9 cellular contexts compared by ENCODE assay signal in genomic region chr9:113463418-113464285, GRCh38. TPM values are rescaled to one million over a fixed set of nuclear protein-coding genes. Genes with fewer than 3 reads are reported as not detected.
A peak's percentile ranks its signal among the peaks of the same experiment; 100 is the strongest.
DNase-seq lines count a peak whose midpoint lies in the region; ATAC-seq, FAIRE-seq and TF ChIP-seq lines count a peak whose summit lies in the region.
"Had no signal": no experiment of that assay in that cellular context is flagged by ENCODE, and none has a peak within 500 bp of the region (broad histone marks: within the 10 kb centered on the region; RNA-seq: fewer than 3 reads in every experiment).

TSS of gene RGS3 (plus strand) at chr9:113463727. CDS start at chr9:113463803, 76 bp downstream.

- TF ChIP-seq CTCF in C4-2B (conservative IDR thresholded peaks at IDR 0.05) (peak; percentile 11; the same call in 1 of the 2 replicates), VCaP (conservative IDR thresholded peaks at IDR 0.05) (no peak), glutamatergic neuron (IDR thresholded peaks at IDR 0.05; ENCODE audit: partially characterized antibody, unreplicated experiment) (no peak), D721Med (IDR thresholded peaks at IDR 0.05; ENCODE audit: insufficient read depth, missing control alignments) (no peak)

- peaks cover 7% of the 10 kb centered on the region for H3K27me3 Mint-ChIP-seq in glutamatergic neuron (ENCODE audit: unreplicated experiment)
- H3K27me3 Mint-ChIP-seq: central memory CD8-positive, alpha-beta T cell had no signal

- peak within 1 kb of the TSS; percentile 79 for H3K14ac ChIP-seq in neuronal stem cell (ENCODE audit: low read length)

- peak within 1 kb of the TSS; percentile 81 for H3K9ac ChIP-seq in neuronal stem cell (ENCODE audit: low read depth, low read length, poor library complexity)

- H3K4me3 ChIP-seq in neuronal stem cell (ENCODE audit: low read length in 2 of 2): peak within 1 kb of the TSS in 1 of 2 donors; percentile 79

- peak within 1 kb of the TSS; percentile 77 for H2BK15ac ChIP-seq in neuronal stem cell (ENCODE audit: low read length)

- peak within 1 kb of the TSS; percentile 68 for H2AFZ ChIP-seq in neuronal stem cell (ENCODE audit: low read length)

- no peaks in the 10 kb centered on the region for H3K79me1 ChIP-seq in neuronal stem cell (ENCODE audit: low read depth, low read length)

- H3K9me3 Mint-ChIP-seq in glutamatergic neuron (ENCODE audit: unreplicated experiment): peaks cover 6% of the 10 kb centered on the region
- H3K9me3 Mint-ChIP-seq: central memory CD8-positive, alpha-beta T cell had no signal

- FAIRE-seq in D721Med (lab: Jason Lieb, UNC): no peak

- no peaks in the 10 kb centered on the region for H3K36me3 Mint-ChIP-seq in glutamatergic neuron (ENCODE audit: unreplicated experiment)

- H3K36me3 ChIP-seq in neuronal stem cell (replicated peaks in 1 of 2; ENCODE audit: control insufficient read depth in 2 of 2, insufficient read depth in 2 of 2, low read length in 2 of 2): no peaks in the 10 kb centered on the region

- no peak within 1 kb of the TSS for H3K4ac ChIP-seq in neuronal stem cell (ENCODE audit: low read length)

- H3K4me1 Mint-ChIP-seq in glutamatergic neuron (ENCODE audit: low read depth, unreplicated experiment): peaks cover 15% of the 10 kb centered on the region
- H3K4me1 Mint-ChIP-seq: central memory CD8-positive, alpha-beta T cell had no signal

- peak within 1 kb of the TSS; percentile 44 for H4K91ac ChIP-seq in neuronal stem cell (ENCODE audit: low read depth, low read length, poor library complexity)

- peak within 1 kb of the TSS; percentile 82 for H3K23ac ChIP-seq in neuronal stem cell (ENCODE audit: low read depth, low read length, poor library complexity)

- H4K8ac ChIP-seq in neuronal stem cell (ENCODE audit: low read depth, low read length): no peak within 1 kb of the TSS

- H2BK5ac ChIP-seq in neuronal stem cell (ENCODE audit: low read length): peak within 1 kb of the TSS; percentile 85

- H3K27ac ChIP-seq in C4-2B: peak within 1 kb of the TSS; percentile 98
- H3K27ac ChIP-seq in VCaP: peak within 1 kb of the TSS; percentile 91
- no peak within 1 kb of the TSS for H3K27ac ChIP-seq in neuronal stem cell (replicated peaks; ENCODE audit: low read length)

- H3K27ac Mint-ChIP-seq in glutamatergic neuron (ENCODE audit: unreplicated experiment): peak within 1 kb of the TSS; percentile 38

- peak within 1 kb of the TSS; percentile 93 for H2AK5ac ChIP-seq in neuronal stem cell (ENCODE audit: low read depth, low read length)

- H3K4me3 Mint-ChIP-seq in glutamatergic neuron (ENCODE audit: unreplicated experiment): peak within 1 kb of the TSS; percentile 70
- H3K4me3 Mint-ChIP-seq: central memory CD8-positive, alpha-beta T cell had no signal

- H3K18ac ChIP-seq in neuronal stem cell (ENCODE audit: low read length): peak within 1 kb of the TSS; percentile 95

- H3K27me3 ChIP-seq in neuronal stem cell (ENCODE audit: control insufficient read depth in 3 of 3, insufficient read depth in 3 of 3, low read depth in 1 of 3, low read length in 3 of 3): peaks cover 0 to 11% (median 0%) of the 10 kb centered on the region in 3 experiments

- H3K4me2 ChIP-seq in neuronal stem cell (ENCODE audit: insufficient read depth, low read length, poor library complexity, severe bottlenecking): peak within 1 kb of the TSS; percentile 97

- H3K4me1 ChIP-seq in neuronal stem cell (ENCODE audit: control insufficient read depth in 2 of 2, insufficient read depth in 1 of 2, low read depth in 1 of 2, low read length in 2 of 2): peaks cover 1 to 14% of the 10 kb centered on the region in 2 donors

- peak within 1 kb of the TSS; percentile 95 for H2BK12ac ChIP-seq in neuronal stem cell (ENCODE audit: low read length)

- H2BK120ac ChIP-seq in neuronal stem cell (ENCODE audit: low read depth, low read length): no peak within 1 kb of the TSS

- DNase-seq in NCI-H1048 (lab: John Stamatoyannopoulos, UW) (peak; percentile 68), glutamatergic neuron (peak; percentile 46), neuronal stem cell (ENCODE audit: low spot score) (peak; percentile 72), superior temporal gyrus (ENCODE audit: extremely low spot score) (no peak), D721Med (ENCODE audit: insufficient read length, low spot score) (no peak)

- no peak for ATAC-seq in HG03025 (IDR thresholded peaks at IDR 0.05; ENCODE audit: low FRiP score, unreplicated experiment)

- WGBS in neuronal stem cell (ENCODE audit: extremely low coverage in 2 of 2, insufficient read length in 2 of 2, insufficient replicate concordance in 1 of 2), 2 donors: no CpG with 5 or more reads among the region's 55 CpGs

- peaks cover 0 to 7% of the 10 kb centered on the region in 2 donors for H3K9me3 ChIP-seq in neuronal stem cell (replicated peaks in 1 of 2; ENCODE audit: control insufficient read depth in 2 of 2, insufficient read depth in 1 of 2, low read depth in 1 of 2, low read length in 2 of 2)

RNA-seq across cellular contexts. Expression of gene RGS3, which starts in this region (rescaled TPM):
- 18.9 TPM for total RNA-seq in glutamatergic neuron (ENCODE audit: unreplicated experiment)
- 26.4 TPM for polyA plus RNA-seq in neuronal stem cell (2013, experiment 1 of 2)
- 26.2 TPM for polyA plus RNA-seq in neuronal stem cell (2013, experiment 2 of 2)

Comparison
In these comparisons a context has a peak if more than half of its experiments do, and no peak if none do; other contexts are left out.
1. DNase-seq: peak in NCI-H1048 (single experiment), glutamatergic neuron (single experiment) and neuronal stem cell (single experiment); none in superior temporal gyrus (single experiment) and D721Med (single experiment).